9 cellular contexts compared by ENCODE assay signal in the genomic region with DNA sequence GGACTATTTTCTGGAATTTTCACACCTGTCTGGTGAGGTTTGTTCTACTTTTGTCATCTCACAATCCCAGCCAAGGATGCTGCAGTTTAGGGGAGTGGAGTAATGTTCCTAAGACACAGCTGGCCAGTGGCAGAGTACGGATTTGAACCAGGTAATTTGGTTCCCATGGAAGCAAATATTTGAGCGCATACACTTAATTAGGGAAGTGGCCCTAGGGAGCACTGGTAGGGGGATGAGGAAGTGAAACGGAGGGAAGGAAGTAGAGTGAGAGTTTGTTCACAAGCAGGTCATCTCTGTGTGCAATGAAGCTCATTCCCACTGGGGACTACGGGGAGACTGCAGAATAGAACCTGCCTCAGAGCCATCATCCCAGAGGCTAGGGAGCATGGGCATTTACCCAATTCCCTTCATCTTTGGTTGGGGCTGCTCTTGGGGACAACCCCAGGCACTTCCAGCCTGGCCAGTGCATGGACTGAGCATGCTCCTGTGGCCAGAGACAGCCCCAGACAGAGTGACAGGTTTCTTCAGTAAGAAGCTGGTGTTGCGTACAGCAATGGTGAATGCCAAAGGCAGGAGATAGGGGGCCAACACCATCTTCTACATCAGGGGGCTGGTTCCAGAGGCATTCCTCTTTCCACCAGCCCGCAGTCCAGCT.
A peak's percentile ranks its signal among the peaks of the same experiment; 100 is the strongest.
DNase-seq lines count a peak whose midpoint lies in the region; ATAC-seq, FAIRE-seq and TF ChIP-seq lines count a peak whose summit lies in the region.
"Had no signal": no experiment of that assay in that cellular context is flagged by ENCODE, and none has a peak within 500 bp of the region (broad histone marks: within the 10 kb centered on the region; RNA-seq: fewer than 3 reads in every experiment).

No MANE protein-coding gene starts in this region.

- peak; percentile 72 to 79 for TF ChIP-seq EP300 in GM12878 (IDR thresholded peaks at IDR 0.05; ENCODE audit: borderline replicate concordance in 1 of 2, control insufficient read depth in 1 of 2, low read depth in 2 of 2, low read length in 2 of 2)

- no peak for DNase-seq in GM12878 (ENCODE audit: low read depth, low spot score)
- no peak for DNase-seq in Calu3
- no peak for DNase-seq in GM03348 (ENCODE audit: low spot score)
- DNase-seq in NCI-H2227 treated with DMSO at 0.1 percent for 48 hours (lab: John Stamatoyannopoulos, UW): no peak
- no peak for DNase-seq in activated CD8-positive, alpha-beta memory T cell treated with anti-CD3 and anti-CD28 coated beads, Interleukin-2, amount 50 U/mL, for 4 hours

- TF ChIP-seq CTCF in GM12878 (IDR thresholded peaks at IDR 0.05 in 2 of 3, conservative IDR thresholded peaks at IDR 0.05 in 1 of 3; ENCODE audit: control insufficient read depth in 2 of 3, extremely low read depth in 1 of 3, insufficient read depth in 1 of 3, low read depth in 3 of 3, low read length in 3 of 3) (no peak), Calu3 (IDR thresholded peaks at IDR 0.05; ENCODE audit: unreplicated experiment) (no peak)

- peaks cover 12% of the 10 kb centered on the region for H3K79me2 ChIP-seq in GM12878 (ENCODE audit: control insufficient read depth, insufficient read depth, low read length)

- RAD21 ChIA-PET in GM12878 (lab: Charles Lee; ENCODE audit: unreplicated experiment): interaction anchor here (1.0 to 4.1 kb wide), 17 partner anchors 9 to 226 kb away, joined by 3 to 53 read pairs (median 7); no protein-coding TSS in a partner anchor

- H3K27me3 ChIP-seq in BLaER1: no peaks in the 10 kb centered on the region; the same call in 1 of the 2 replicates
- no peaks in the 10 kb centered on the region for H3K27me3 ChIP-seq in GM12878 (replicated peaks in 1 of 2; ENCODE audit: control insufficient read depth in 2 of 2, insufficient read depth in 2 of 2, low read length in 1 of 2)

- peaks cover 61% of the 10 kb centered on the region for H3K27me3 Mint-ChIP-seq in Calu3 (ENCODE audit: unreplicated experiment)

- POLR2A ChIA-PET in GM12878 (lab: Charles Lee): interaction anchor here (0.8 to 3.4 kb wide), 10 partner anchors 10 to 208 kb away, joined by 3 to 55 read pairs (median 4); no protein-coding TSS in a partner anchor

- H3K36me3 Mint-ChIP-seq in Calu3 (ENCODE audit: insufficient read depth, unreplicated experiment): no peaks in the 10 kb centered on the region

- in situ Hi-C loops in GM12878 (cut with MboI): no loop called here

- no peak for TF ChIP-seq POLR2A in GM12878 (IDR thresholded peaks at IDR 0.05; ENCODE audit: low read depth, low read length)

- no peak for FAIRE-seq in GM12878 (lab: Jason Lieb, UNC)

- H3K27ac Mint-ChIP-seq in Calu3 (ENCODE audit: unreplicated experiment): no peak overlapping the region

- ATAC-seq in GM19397 (IDR thresholded peaks at IDR 0.05; ENCODE audit: unreplicated experiment): peak; percentile 45
- peak; percentile 79 for ATAC-seq in HG03175 (IDR thresholded peaks at IDR 0.05; ENCODE audit: unreplicated experiment)
- peak; percentile 65 for ATAC-seq in GM12878

- no peaks in the 10 kb centered on the region for H3K36me3 ChIP-seq in BLaER1
- H3K36me3 ChIP-seq in GM12878 (ENCODE audit: control insufficient read depth in 2 of 2, insufficient read depth in 2 of 2, low read length in 1 of 2): no peaks in the 10 kb centered on the region

- H3K4me1 ChIP-seq in BLaER1 (peaks cover 50% of the 10 kb centered on the region), GM12878 (ENCODE audit: control insufficient read depth, insufficient read depth, low read length) (peaks cover 44% of the 10 kb centered on the region)

- H3K4me2 ChIP-seq in BLaER1: peak overlapping the region; percentile 92
- H3K4me2 ChIP-seq in GM12878 (ENCODE audit: control insufficient read depth, insufficient read depth): peak overlapping the region; percentile 70

- CTCF ChIA-PET in GM12878 (lab: Yijun Ruan, JAX): interaction anchor here (0.6 to 2.9 kb wide), 17 partner anchors 9 to 720 kb away, joined by 3 to 14 read pairs (median 3); no protein-coding TSS in a partner anchor
- CTCF ChIA-PET in Calu3 (lab: Charles Lee): interaction anchor here (0.6 kb wide), 1 partner anchor 346 kb away, joined by 5 read pairs; no protein-coding TSS in a partner anchor

- SMC1A ChIA-PET in GM12878 (lab: Charles Lee; ENCODE audit: uncharacterized antibody, unreplicated experiment): interaction anchor here (0.7 to 7.3 kb wide), 25 partner anchors 10 to 717 kb away, joined by 3 to 97 read pairs (median 4); no protein-coding TSS in a partner anchor

- WGBS in GM12878 (ENCODE audit: insufficient coverage, insufficient replicate concordance, low lambda C conversion rate, missing lambda C conversion rate): 32% methylated on average over 6 of the region's 6 CpGs

- no peak overlapping the region for H3K4me3 ChIP-seq in BLaER1
- no peak overlapping the region for H3K4me3 ChIP-seq in GM12878

- BruUV-seq in GM12878 (replicated peaks; lab: Mats Ljungman, UMichigan) (no TSS peak), Calu3 (replicated peaks; lab: Mats Ljungman, UMichigan) (no TSS peak)

- H3K9ac ChIP-seq in BLaER1 (no peak overlapping the region), GM12878 (ENCODE audit: control insufficient read depth, insufficient read depth, low read length) (no peak overlapping the region)
- H3K9ac ChIP-seq: KMS-11 had no signal

- H4K20me1 ChIP-seq in BLaER1 (peaks cover 16% of the 10 kb centered on the region), GM12878 (ENCODE audit: control insufficient read depth, insufficient read depth) (no peaks in the 10 kb centered on the region)

- TF ChIP-seq RAD21 in GM12878 (IDR thresholded peaks at IDR 0.05; ENCODE audit: insufficient read depth, low read depth, low read length): no peak

- peaks cover 29% of the 10 kb centered on the region for H3K4me1 Mint-ChIP-seq in Calu3 (ENCODE audit: low read depth, unreplicated experiment)

- intact Hi-C loops in GM12878 (cut with micrococcal nuclease; ENCODE audit: unreplicated experiment) (loop anchor here (5.0 kb wide), 4 partner anchors 160 to 720 kb away; a partner anchor contains a TSS), Calu3 (cut with micrococcal nuclease; ENCODE audit: unreplicated experiment) (no loop called here)

- H2AFZ ChIP-seq in GM12878 (ENCODE audit: control insufficient read depth, low read depth, low read length): no peak overlapping the region; the same call in 1 of the 2 replicates

- H3K9me3 ChIP-seq in BLaER1: no peaks in the 10 kb centered on the region
- no peaks in the 10 kb centered on the region for H3K9me3 ChIP-seq in GM12878 (replicated peaks; ENCODE audit: control insufficient read depth, insufficient read depth, low read length)

- H3K27ac ChIP-seq in BLaER1: no peak overlapping the region
- H3K27ac ChIP-seq in GM12878 (ENCODE audit: control insufficient read depth, insufficient read depth): peak overlapping the region; percentile 68
- H3K27ac ChIP-seq: KMS-11 had no signal

- no peak overlapping the region for H3K4me3 Mint-ChIP-seq in Calu3 (ENCODE audit: low read depth, unreplicated experiment)

- no peaks in the 10 kb centered on the region for H3K9me3 Mint-ChIP-seq in Calu3 (ENCODE audit: low read depth, unreplicated experiment)

TF ChIP-seq in GM12878, 131 proteins besides CTCF, POLR2A, EP300 and RAD21 (continues in another document):
- TF ChIP-seq TBL1XR1 (IDR thresholded peaks at IDR 0.05; ENCODE audit: low read depth, low read length): no peak
- TF ChIP-seq, protein P1, sequence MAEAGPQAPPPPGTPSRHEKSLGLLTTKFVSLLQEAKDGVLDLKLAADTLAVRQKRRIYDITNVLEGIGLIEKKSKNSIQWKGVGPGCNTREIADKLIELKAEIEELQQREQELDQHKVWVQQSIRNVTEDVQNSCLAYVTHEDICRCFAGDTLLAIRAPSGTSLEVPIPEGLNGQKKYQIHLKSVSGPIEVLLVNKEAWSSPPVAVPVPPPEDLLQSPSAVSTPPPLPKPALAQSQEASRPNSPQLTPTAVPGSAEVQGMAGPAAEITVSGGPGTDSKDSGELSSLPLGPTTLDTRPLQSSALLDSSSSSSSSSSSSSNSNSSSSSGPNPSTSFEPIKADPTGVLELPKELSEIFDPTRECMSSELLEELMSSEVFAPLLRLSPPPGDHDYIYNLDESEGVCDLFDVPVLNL (IDR thresholded peaks at IDR 0.05; ENCODE audit: low read depth, low read length): no peak
- no peak for TF ChIP-seq JUNB (IDR thresholded peaks at IDR 0.05)
- TF ChIP-seq STAT1 (conservative IDR thresholded peaks at IDR 0.05): no peak
- TF ChIP-seq FOXM1 (IDR thresholded peaks at IDR 0.05; ENCODE audit: low read depth, low read length): no peak
- no peak for TF ChIP-seq RAD51 (IDR thresholded peaks at IDR 0.05)
- no peak for TF ChIP-seq PAX8 (IDR thresholded peaks at IDR 0.05)
- 0 out of 2 replicates have a peak, but pooled peaks have one; percentile 26 for TF ChIP-seq CHD2 (IDR thresholded peaks at IDR 0.05; ENCODE audit: borderline replicate concordance, low read depth, low read length)
- TF ChIP-seq, protein P2, sequence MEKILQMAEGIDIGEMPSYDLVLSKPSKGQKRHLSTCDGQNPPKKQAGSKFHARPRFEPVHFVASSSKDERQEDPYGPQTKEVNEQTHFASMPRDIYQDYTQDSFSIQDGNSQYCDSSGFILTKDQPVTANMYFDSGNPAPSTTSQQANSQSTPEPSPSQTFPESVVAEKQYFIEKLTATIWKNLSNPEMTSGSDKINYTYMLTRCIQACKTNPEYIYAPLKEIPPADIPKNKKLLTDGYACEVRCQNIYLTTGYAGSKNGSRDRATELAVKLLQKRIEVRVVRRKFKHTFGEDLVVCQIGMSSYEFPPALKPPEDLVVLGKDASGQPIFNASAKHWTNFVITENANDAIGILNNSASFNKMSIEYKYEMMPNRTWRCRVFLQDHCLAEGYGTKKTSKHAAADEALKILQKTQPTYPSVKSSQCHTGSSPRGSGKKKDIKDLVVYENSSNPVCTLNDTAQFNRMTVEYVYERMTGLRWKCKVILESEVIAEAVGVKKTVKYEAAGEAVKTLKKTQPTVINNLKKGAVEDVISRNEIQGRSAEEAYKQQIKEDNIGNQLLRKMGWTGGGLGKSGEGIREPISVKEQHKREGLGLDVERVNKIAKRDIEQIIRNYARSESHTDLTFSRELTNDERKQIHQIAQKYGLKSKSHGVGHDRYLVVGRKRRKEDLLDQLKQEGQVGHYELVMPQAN (conservative IDR thresholded peaks at IDR 0.05): no peak
- no peak for TF ChIP-seq BRCA1 (IDR thresholded peaks at IDR 0.05; ENCODE audit: low read depth, low read length)
- no peak for TF ChIP-seq ZNF24 (IDR thresholded peaks at IDR 0.05)
- TF ChIP-seq CREB1 (IDR thresholded peaks at IDR 0.05; ENCODE audit: low read depth): no peak
- no peak for TF ChIP-seq RFX5 (IDR thresholded peaks at IDR 0.05; ENCODE audit: low read depth, low read length)
